ENCODE assay signal across 7 cellular contexts in the genomic region with DNA sequence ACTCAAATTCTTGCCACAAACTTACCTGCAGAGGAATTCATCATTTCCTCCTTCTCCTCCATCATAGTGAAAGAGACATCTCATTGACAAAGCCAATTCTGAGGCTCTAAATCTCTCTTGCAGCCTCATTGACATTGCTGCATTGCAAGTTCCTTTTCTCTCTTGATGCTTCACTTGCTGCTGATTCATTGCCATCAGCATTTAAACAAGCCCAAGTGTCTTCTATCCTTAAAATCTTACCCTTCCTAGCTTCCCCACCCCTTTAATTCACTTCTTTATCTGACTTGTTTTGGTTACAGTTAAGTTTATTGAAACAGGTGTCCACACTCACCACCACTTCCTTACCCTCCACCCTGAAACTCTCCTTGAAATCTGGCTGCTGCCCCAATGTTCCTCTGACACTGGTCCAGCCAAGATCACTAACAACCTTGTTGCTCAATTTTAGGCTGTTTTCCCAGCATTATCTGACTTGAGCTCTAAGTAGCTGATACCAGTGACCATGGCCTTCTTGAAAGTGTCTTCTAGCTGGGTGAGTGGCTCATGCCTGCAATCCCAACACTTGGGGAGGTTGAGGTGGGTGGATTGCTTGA.
DNase-seq lines count a peak whose midpoint lies in the region; ATAC-seq and TF ChIP-seq lines count a peak whose summit lies in the region.
"Not testable (repeated sequence)": the region's sequence is repeated elsewhere in the genome, so short reads cannot be mapped to it uniquely, and the experiment has no call there.

No MANE protein-coding gene starts in this region.

- H3K9me3 Mint-ChIP-seq in activated T-cell treated with anti-CD3 and anti-CD28 coated beads, Interleukin-2, amount 50 U/mL, for 72 hours; natural killer cell treated with Interleukin-12 subunit alpha and Interleukin-12 subunit beta and Interleukin-15 and Interleukin-18, amount 100 ng/mL, for 72 hours: not testable (repeated sequence)

- H3K4me1 Mint-ChIP-seq in activated T-cell treated with anti-CD3 and anti-CD28 coated beads, Interleukin-2, amount 50 U/mL, for 72 hours (ENCODE audit: low read depth): peaks cover 57% of the 10 kb centered on the region
- peaks cover 8 to 15% of the 10 kb centered on the region in 2 donors for H3K4me1 Mint-ChIP-seq in natural killer cell treated with Interleukin-12 subunit alpha and Interleukin-12 subunit beta and Interleukin-15 and Interleukin-18, amount 100 ng/mL, for 72 hours (ENCODE audit: low read depth in 2 of 2)

- not testable (repeated sequence) for H3K4me3 ChIP-seq in fibroblast of mammary gland (ENCODE audit: control insufficient read depth, low read depth, low read length)

- DNase-seq in activated T-cell treated with anti-CD3 and anti-CD28 coated beads, Interleukin-2, amount 50 U/mL, for 72 hours: peak in 1 of 2 donors; percentile 26
- peak; percentile 47 for DNase-seq in fibroblast of mammary gland (ENCODE audit: low read depth)
- DNase-seq in natural killer cell treated with Interleukin-12 subunit alpha and Interleukin-12 subunit beta and Interleukin-15 and Interleukin-18, amount 100 ng/mL, for 72 hours (ENCODE audit: low spot score): not testable (repeated sequence)

- TF ChIP-seq CTCF in fibroblast of mammary gland (conservative IDR thresholded peaks at IDR 0.05; ENCODE audit: control insufficient read depth, insufficient read depth, low read depth, low read length): not testable (repeated sequence)

- not testable (repeated sequence) for H3K27me3 Mint-ChIP-seq in activated T-cell treated with anti-CD3 and anti-CD28 coated beads, Interleukin-2, amount 50 U/mL, for 72 hours (ENCODE audit: low read depth)
- peaks cover 7 to 20% of the 10 kb centered on the region in 2 donors for H3K27me3 Mint-ChIP-seq in natural killer cell treated with Interleukin-12 subunit alpha and Interleukin-12 subunit beta and Interleukin-15 and Interleukin-18, amount 100 ng/mL, for 72 hours

- peak overlapping the region; percentile 4 for H3K27ac Mint-ChIP-seq in activated T-cell treated with anti-CD3 and anti-CD28 coated beads, Interleukin-2, amount 50 U/mL, for 72 hours
- H3K27ac Mint-ChIP-seq in natural killer cell treated with Interleukin-12 subunit alpha and Interleukin-12 subunit beta and Interleukin-15 and Interleukin-18, amount 100 ng/mL, for 72 hours: peak overlapping the region; percentile 21 to 32

- peak; percentile 49 for ATAC-seq in GM18520 (IDR thresholded peaks at IDR 0.05; ENCODE audit: unreplicated experiment)
- ATAC-seq in GM21447 (IDR thresholded peaks at IDR 0.05; ENCODE audit: unreplicated experiment): peak; percentile 41
- ATAC-seq in HG02973 (IDR thresholded peaks at IDR 0.05; ENCODE audit: unreplicated experiment): peak; percentile 47
- ATAC-seq in HG03565 (IDR thresholded peaks at IDR 0.05; ENCODE audit: unreplicated experiment): peak; percentile 37
- peak; percentile 92 to 95 for ATAC-seq in activated T-cell treated with anti-CD3 and anti-CD28 coated beads, Interleukin-2, amount 50 U/mL, for 72 hours (replicated peaks in 1 of 2)
- ATAC-seq in natural killer cell treated with Interleukin-12 subunit alpha and Interleukin-12 subunit beta and Interleukin-15 and Interleukin-18, amount 100 ng/mL, for 72 hours: peak; percentile 43 to 62

- peak overlapping the region; percentile 59 to 65 for H3K4me3 Mint-ChIP-seq in activated T-cell treated with anti-CD3 and anti-CD28 coated beads, Interleukin-2, amount 50 U/mL, for 72 hours
- peak overlapping the region; percentile 24 for H3K4me3 Mint-ChIP-seq in natural killer cell treated with Interleukin-12 subunit alpha and Interleukin-12 subunit beta and Interleukin-15 and Interleukin-18, amount 100 ng/mL, for 72 hours

- not testable (repeated sequence) for H3K36me3 Mint-ChIP-seq in activated T-cell treated with anti-CD3 and anti-CD28 coated beads, Interleukin-2, amount 50 U/mL, for 72 hours (ENCODE audit: insufficient read depth in 2 of 2); natural killer cell treated with Interleukin-12 subunit alpha and Interleukin-12 subunit beta and Interleukin-15 and Interleukin-18, amount 100 ng/mL, for 72 hours

Comparison
In these comparisons a context has a peak if more than half of its experiments do, and no peak if none do; other contexts are left out.
1. ATAC-seq: peak in every context shown above with its lines; median percentile 94 in activated T-cell treated with anti-CD3 and anti-CD28 coated beads, Interleukin-2, amount 50 U/mL, for 72 hours; 52 in natural killer cell treated with Interleukin-12 subunit alpha and Interleukin-12 subunit beta and Interleukin-15 and Interleukin-18, amount 100 ng/mL, for 72 hours; 49 in GM18520; 47 in HG02973; 41 in GM21447; 37 in HG03565.